Comparison of ENCODE assay signal across 8 cellular contexts in the genomic region with DNA sequence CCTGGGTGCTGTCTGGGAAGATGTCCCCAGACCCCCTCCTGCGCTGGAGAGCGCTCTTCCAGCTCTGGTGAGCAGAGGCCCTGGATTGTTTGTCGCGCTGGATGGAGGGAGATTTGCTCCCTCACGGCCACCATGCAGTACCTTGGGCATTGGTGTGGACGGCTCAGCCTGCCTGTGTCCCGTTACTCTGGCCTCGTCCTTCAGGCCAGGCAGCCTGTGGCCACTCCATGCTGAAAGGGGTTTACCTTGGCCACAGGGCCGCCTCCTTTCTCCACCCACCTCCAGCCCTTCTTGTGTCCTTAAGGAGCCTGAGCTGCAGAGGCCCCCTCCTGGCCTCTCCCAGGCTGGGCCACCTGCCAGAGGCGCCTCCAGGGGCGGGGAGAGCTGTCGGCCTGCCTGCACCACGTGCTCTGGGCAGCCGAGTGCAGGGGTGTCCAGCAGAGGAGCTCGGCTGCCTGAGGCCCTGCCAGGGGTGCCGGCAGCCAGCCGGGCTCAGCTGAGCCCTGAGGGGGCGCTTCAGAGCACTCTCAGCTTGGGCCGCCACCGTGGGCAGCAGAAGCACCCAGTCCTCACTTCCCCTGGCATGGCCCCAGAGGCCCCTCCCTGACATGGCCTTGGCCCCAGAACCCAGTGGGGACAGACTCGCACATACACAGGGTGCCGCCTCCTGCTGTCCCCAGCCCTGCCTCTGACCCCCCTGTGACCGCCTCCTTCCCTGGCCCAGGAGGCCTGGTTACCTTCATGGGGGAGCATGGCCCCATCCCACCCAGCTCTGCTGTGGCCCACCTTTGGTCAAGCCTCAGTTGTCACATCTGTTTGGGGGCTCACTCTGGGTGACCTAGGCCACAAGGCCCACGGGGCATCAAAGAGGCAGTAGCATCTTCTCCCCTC. TPM values are rescaled to one million over a fixed set of nuclear protein-coding genes. Genes with fewer than 3 reads are reported as not detected.
DNase-seq lines count a peak whose midpoint lies in the region; ATAC-seq, FAIRE-seq and TF ChIP-seq lines count a peak whose summit lies in the region.

No MANE protein-coding gene starts in this region.

- BruUV-seq in PC-3 (replicated peaks; lab: Mats Ljungman, UMichigan) (no TSS peak), endothelial cell of umbilical vein (replicated peaks; lab: Mats Ljungman, UMichigan) (no TSS peak)

- intact Hi-C loops in PC-3 (cut with micrococcal nuclease), result no loop called here
- intact Hi-C loops in endothelial cell of umbilical vein (cut with micrococcal nuclease), result no loop called here

- DNase-seq in NCI-H82 (lab: John Stamatoyannopoulos, UW) (peak; percentile 53), NCI-H82 treated with DMSO at 0.1 percent for 48 hours (lab: John Stamatoyannopoulos, UW; ENCODE audit: unreplicated experiment) (no peak), PC-3 (peak; percentile 75), endothelial cell of umbilical vein (ENCODE audit: low read depth, low spot score) (peak; percentile 29), myocyte (ENCODE audit: low read depth) (peak; percentile 88), NOMO-1 treated with DMSO at 0.1 percent for 48 hours (lab: John Stamatoyannopoulos, UW; ENCODE audit: unreplicated experiment) (no peak), GM19240 (ENCODE audit: insufficient read length, low spot score) (no peak)

- TF ChIP-seq CTCF in PC-3 (conservative IDR thresholded peaks at IDR 0.05; ENCODE audit: low read depth, low read length), result peak; percentile 44
- TF ChIP-seq CTCF in endothelial cell of umbilical vein (IDR thresholded peaks at IDR 0.05; ENCODE audit: extremely low read depth in 1 of 2, insufficient read depth in 1 of 2, low read depth in 1 of 2, low read length in 2 of 2), result peak; percentile 4 to 8

- FAIRE-seq in endothelial cell of umbilical vein (lab: Jason Lieb, UNC), result no peak

- H4K20me1 ChIP-seq in PC-3 (ENCODE audit: low read length) (peaks cover 78% of the 10 kb centered on the region), endothelial cell of umbilical vein (replicated peaks; ENCODE audit: control insufficient read depth, extremely low read depth, insufficient read depth, low read length) (no peaks in the 10 kb centered on the region)

- H3K9me3 ChIP-seq in PC-3 (ENCODE audit: low read length) (no peaks in the 10 kb centered on the region), endothelial cell of umbilical vein (replicated peaks; ENCODE audit: control insufficient read depth, insufficient read depth, low read length) (no peaks in the 10 kb centered on the region)

- H3K9me2 ChIP-seq in PC-3 (replicated peaks; ENCODE audit: low read length), result no peaks in the 10 kb centered on the region

- H3K4me3 ChIP-seq in PC-3 (ENCODE audit: low read length), result peak overlapping the region; percentile 99
- peak overlapping the region in 1 of 3 experiments; percentile 6 for H3K4me3 ChIP-seq in endothelial cell of umbilical vein (replicated peaks in 1 of 3; ENCODE audit: insufficient read depth in 1 of 3, low read depth in 1 of 3, low read length in 3 of 3)

- H3K4me2 ChIP-seq in PC-3 (ENCODE audit: low read length) (peak overlapping the region; percentile 96), endothelial cell of umbilical vein (ENCODE audit: insufficient read depth, low read length) (peak overlapping the region; percentile 40)

- H3K27me3 ChIP-seq in PC-3 (ENCODE audit: low read length) (no peaks in the 10 kb centered on the region), endothelial cell of umbilical vein (ENCODE audit: control insufficient read depth in 2 of 2, insufficient read depth in 2 of 2, low read length in 2 of 2) (no peaks in the 10 kb centered on the region)

- H3K4me1 ChIP-seq in PC-3 (ENCODE audit: insufficient read depth, low read length), result peaks cover 45% of the 10 kb centered on the region
- H3K4me1 ChIP-seq in endothelial cell of umbilical vein (ENCODE audit: control insufficient read depth, extremely low read depth, insufficient read depth, low read length), result peaks cover 23% of the 10 kb centered on the region

- H3K9ac ChIP-seq in PC-3 (ENCODE audit: low read length), result peak overlapping the region; percentile 97
- H3K9ac ChIP-seq in endothelial cell of umbilical vein (replicated peaks; ENCODE audit: extremely low read depth, insufficient read depth, low read length), result no peak overlapping the region

- H3F3A ChIP-seq in PC-3 (ENCODE audit: low read length, unreplicated experiment), result peaks cover 31% of the 10 kb centered on the region

- dilution Hi-C loops in endothelial cell of umbilical vein (cut with MboI; ENCODE audit: extremely low pct_ligation_motif_present, low sequenced_read_pairs), result no loop called here

- POLR2A ChIA-PET in PC-3 (lab: Charles Lee; ENCODE audit: unreplicated experiment) (interaction anchor here (0.5 kb wide), 1 partner anchor 353 kb away, joined by 3 read pairs; no protein-coding TSS in a partner anchor), endothelial cell of umbilical vein (lab: Charles Lee) (no interaction called here)

- ATAC-seq in PC-3 (peak; percentile 17), HG02610 (IDR thresholded peaks at IDR 0.05; ENCODE audit: unreplicated experiment) (no peak)

- H3K27ac ChIP-seq in PC-3 (ENCODE audit: low read length) (peak overlapping the region; percentile 84), endothelial cell of umbilical vein (ENCODE audit: insufficient read depth, low read depth, low read length) (no peak overlapping the region)

- H2AFZ ChIP-seq in PC-3 (ENCODE audit: low read length), result no peak overlapping the region
- no peak overlapping the region for H2AFZ ChIP-seq in endothelial cell of umbilical vein (ENCODE audit: low read depth, low read length)

- CTCF ChIA-PET in PC-3 (lab: Charles Lee), result interaction anchor here (0.8 kb wide), 1 partner anchor 351 kb away, joined by 3 read pairs; a partner anchor contains a TSS
- CTCF ChIA-PET in endothelial cell of umbilical vein (lab: Charles Lee), result interaction anchor here (0.7 to 6.3 kb wide), 15 partner anchors 9 to 555 kb away, joined by 3 to 154 read pairs (median 3); a partner anchor contains a TSS

- no peak for TF ChIP-seq POLR2A in endothelial cell of umbilical vein (IDR thresholded peaks at IDR 0.05; ENCODE audit: low read depth, low read length)

- no peaks in the 10 kb centered on the region for H3K9me1 ChIP-seq in endothelial cell of umbilical vein (replicated peaks; ENCODE audit: control insufficient read depth, extremely low read depth, insufficient read depth, low read length)

- H3K36me3 ChIP-seq in PC-3 (ENCODE audit: low read depth, low read length) (peaks cover 66% of the 10 kb centered on the region), endothelial cell of umbilical vein (ENCODE audit: control insufficient read depth in 2 of 2, extremely low read depth in 1 of 2, insufficient read depth in 2 of 2, low read length in 2 of 2) (peaks cover 16 to 26% of the 10 kb centered on the region in 2 experiments)

- peaks cover 99% of the 10 kb centered on the region for H3K79me2 ChIP-seq in PC-3 (ENCODE audit: low read length)
- H3K79me2 ChIP-seq in endothelial cell of umbilical vein (ENCODE audit: control insufficient read depth, insufficient read depth, low read length), result peaks cover 86% of the 10 kb centered on the region

TF ChIP-seq in endothelial cell of umbilical vein, 7 proteins besides CTCF, POLR2A, EP300 and RAD21:
- TF ChIP-seq, protein P1, sequence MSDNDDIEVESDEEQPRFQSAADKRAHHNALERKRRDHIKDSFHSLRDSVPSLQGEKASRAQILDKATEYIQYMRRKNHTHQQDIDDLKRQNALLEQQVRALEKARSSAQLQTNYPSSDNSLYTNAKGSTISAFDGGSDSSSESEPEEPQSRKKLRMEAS (IDR thresholded peaks at IDR 0.05; ENCODE audit: insufficient read depth, insufficient read length), result peak; percentile 50
- no peak for TF ChIP-seq POLR2AphosphoS5 (IDR thresholded peaks at IDR 0.05; ENCODE audit: insufficient read depth, low read depth, low read length)

RNA-seq across cellular contexts. Expression of a gene that starts 3.4 kb away (rescaled TPM):
- 868 and 934 TPM in 2 replicates for total RNA-seq in PC-3 (2014; rRNA removed)
- total RNA-seq in endothelial cell of umbilical vein, result 336 and 370 TPM in 2 replicates
- 98.7 and 113 TPM in 2 replicates for polyA plus RNA-seq in endothelial cell of umbilical vein
- 120 and 122 TPM in 2 replicates for polyA plus RNA-seq in endothelial cell of umbilical vein (2011; cell fraction: cytosol; rRNA removed)
- polyA plus RNA-seq in endothelial cell of umbilical vein (2011; cell fraction: nucleus; rRNA removed), result 102 and 108 TPM in 2 replicates
- polyA plus RNA-seq in endothelial cell of umbilical vein (2012), result 207 and 276 TPM in 2 replicates
- 128 and 155 TPM in 2 replicates for polyA minus RNA-seq in endothelial cell of umbilical vein
- polyA minus RNA-seq in endothelial cell of umbilical vein (2011; cell fraction: cytosol; rRNA and poly(A)+ RNA removed), result 24.0 TPM
- 63.3 and 131 TPM in 2 replicates for polyA minus RNA-seq in endothelial cell of umbilical vein (2011; cell fraction: nucleus; rRNA and poly(A)+ RNA removed)
- total RNA-seq in myocyte, result 107 and 133 TPM in 2 replicates
- 292 TPM for polyA plus RNA-seq in myocyte (2012)

RNA-seq across cellular contexts. Expression of a gene that starts 30.8 kb away (rescaled TPM):
- 37.5 and 46.1 TPM in 2 replicates for total RNA-seq in PC-3 (2014; rRNA removed)
- total RNA-seq in endothelial cell of umbilical vein, result 27.3 and 30.9 TPM in 2 replicates
- 22.1 and 26.8 TPM in 2 replicates for polyA plus RNA-seq in endothelial cell of umbilical vein
- polyA plus RNA-seq in endothelial cell of umbilical vein (2011; cell fraction: cytosol; rRNA removed), result 19.8 and 23.3 TPM in 2 replicates
- 47.9 and 48.3 TPM in 2 replicates for polyA plus RNA-seq in endothelial cell of umbilical vein (2011; cell fraction: nucleus; rRNA removed)
- 19.3 and 22.6 TPM in 2 replicates for polyA plus RNA-seq in endothelial cell of umbilical vein (2012)
- polyA minus RNA-seq in endothelial cell of umbilical vein, result 17.2 and 22.0 TPM in 2 replicates
- polyA minus RNA-seq in endothelial cell of umbilical vein (2011; cell fraction: cytosol; rRNA and poly(A)+ RNA removed), result 12.4 TPM
- 25.4 and 26.6 TPM in 2 replicates for polyA minus RNA-seq in endothelial cell of umbilical vein (2011; cell fraction: nucleus; rRNA and poly(A)+ RNA removed)
- 13.4 and 23.7 TPM in 2 replicates for total RNA-seq in myocyte
- 23.3 TPM for polyA plus RNA-seq in myocyte (2012)

RNA-seq across cellular contexts. Expression of a gene that starts 59.5 kb away (rescaled TPM):
- total RNA-seq in PC-3 (2014; rRNA removed), result not detected in 2 replicates
- not detected in 2 replicates for total RNA-seq in endothelial cell of umbilical vein
- polyA plus RNA-seq in endothelial cell of umbilical vein, result 0.03 TPM in 1 of 2 replicates, not detected in the other
- not detected in 2 replicates for polyA plus RNA-seq in endothelial cell of umbilical vein (2011; cell fraction: cytosol; rRNA removed)
- polyA plus RNA-seq in endothelial cell of umbilical vein (2011; cell fraction: nucleus; rRNA removed), result not detected in 2 replicates
- not detected in 2 replicates for polyA plus RNA-seq in endothelial cell of umbilical vein (2012)
- not detected in 2 replicates for polyA minus RNA-seq in endothelial cell of umbilical vein
- polyA minus RNA-seq in endothelial cell of umbilical vein (2011; cell fraction: cytosol; rRNA and poly(A)+ RNA removed), result 0.41 TPM
- not detected in 2 replicates for polyA minus RNA-seq in endothelial cell of umbilical vein (2011; cell fraction: nucleus; rRNA and poly(A)+ RNA removed)
- not detected in 2 replicates for total RNA-seq in myocyte
- not detected for polyA plus RNA-seq in myocyte (2012)

Comparison
In these comparisons a context has a peak if more than half of its experiments do, and no peak if none do; other contexts are left out.
1. DNase-seq: peak in NCI-H82 (single experiment), PC-3 (single experiment), endothelial cell of umbilical vein (single experiment) and myocyte (single experiment); none in NCI-H82 treated with DMSO at 0.1 percent for 48 hours (single experiment), NOMO-1 treated with DMSO at 0.1 percent for 48 hours (single experiment) and GM19240 (single experiment).